Comparison of ENCODE assay signal across 18 cellular contexts in the genomic region with DNA sequence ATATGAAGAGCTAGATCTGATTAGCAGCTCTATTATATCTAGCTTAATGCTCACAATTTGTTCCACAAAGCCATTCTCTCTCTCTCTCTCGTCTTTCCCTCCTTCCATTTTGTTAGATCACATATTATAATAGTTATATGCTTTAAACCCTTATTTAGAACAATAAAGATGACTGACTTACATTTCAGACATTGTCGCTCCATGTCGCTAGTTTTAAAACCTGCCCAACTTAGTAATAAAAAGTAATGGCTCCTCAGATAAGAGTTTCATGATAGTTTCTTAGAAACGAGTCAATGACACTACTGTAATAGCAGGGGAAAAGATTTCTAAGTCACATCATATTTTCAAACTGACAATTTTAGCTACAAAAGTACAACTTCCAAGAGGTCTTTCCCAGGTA. TPM values are rescaled to one million over a fixed set of nuclear protein-coding genes. Genes with fewer than 3 reads are reported as not detected.
"Had no signal": no experiment of that assay in that cellular context is flagged by ENCODE, and none has a peak within 500 bp of the region (broad histone marks: within the 10 kb centered on the region; RNA-seq: fewer than 3 reads in every experiment).

No MANE protein-coding gene starts in this region.

- H3K4me3 Mint-ChIP-seq: natural killer cell treated with Interleukin-12 subunit alpha and Interleukin-12 subunit beta and Interleukin-15 and Interleukin-18, amount 100 ng/mL, for 72 hours; neural progenitor cell had no signal

- DNase-seq: colonic mucosa; dermis blood vessel endothelial cell; effector CD4-positive, alpha-beta T cell; foreskin melanocyte; head of caudate nucleus; hippocampal formation; islet precursor cell; left lung; lower lobe of right lung; ovary; stimulated activated CD4-positive, alpha-beta T cell treated with anti-CD3 and anti-CD28 coated beads, Interleukin-2, amount 100 ng/mL, for 48 hours; stimulated activated naive CD4-positive, alpha-beta T cell treated with Interleukin-2 at 50 U/mL for 16 hours had no signal

- H3K9me3 Mint-ChIP-seq: natural killer cell treated with Interleukin-12 subunit alpha and Interleukin-12 subunit beta and Interleukin-15 and Interleukin-18, amount 100 ng/mL, for 72 hours; neural progenitor cell had no signal

- H2AFZ ChIP-seq: neural progenitor cell had no signal

- H3K27ac Mint-ChIP-seq: natural killer cell treated with Interleukin-12 subunit alpha and Interleukin-12 subunit beta and Interleukin-15 and Interleukin-18, amount 100 ng/mL, for 72 hours; neural progenitor cell had no signal

- H3K27ac ChIP-seq: colonic mucosa, left lung, lower lobe of right lung, neural progenitor cell, ovary, right atrium auricular region had no signal

- H3K4me2 ChIP-seq: neural progenitor cell, smooth muscle cell had no signal

- H3K4me3 ChIP-seq: colonic mucosa, left lung, lower lobe of right lung, neural progenitor cell, ovary, right atrium auricular region, smooth muscle cell had no signal

- ATAC-seq: left lung; lower lobe of right lung; natural killer cell treated with Interleukin-12 subunit alpha and Interleukin-12 subunit beta and Interleukin-15 and Interleukin-18, amount 100 ng/mL, for 72 hours had no signal

- H3K36me3 Mint-ChIP-seq: natural killer cell treated with Interleukin-12 subunit alpha and Interleukin-12 subunit beta and Interleukin-15 and Interleukin-18, amount 100 ng/mL, for 72 hours; neural progenitor cell had no signal

- H3K36me3 ChIP-seq: colonic mucosa, left lung, lower lobe of right lung, neural progenitor cell, ovary, right atrium auricular region had no signal

- H3K27me3 ChIP-seq: colonic mucosa, left lung, neural progenitor cell, ovary, right atrium auricular region had no signal

- H3K4me1 ChIP-seq: colonic mucosa, left lung, lower lobe of right lung, neural progenitor cell, right atrium auricular region had no signal

- H3K9me3 ChIP-seq: colonic mucosa, left lung, lower lobe of right lung, ovary, right atrium auricular region had no signal

- H3K9ac ChIP-seq: neural progenitor cell had no signal

RNA-seq across cellular contexts. Expression of gene TMPRSS11E, which starts 58.9 kb away (rescaled TPM):
- total RNA-seq: cerebellum; colonic mucosa; dermis blood vessel endothelial cell; left lung; lower lobe of right lung; natural killer cell treated with Interleukin-12 subunit alpha and Interleukin-12 subunit beta and Interleukin-15 and Interleukin-18, amount 100 ng/mL, for 72 hours; ovary; posterior vena cava; right atrium auricular region had no signal
- polyA plus RNA-seq: ovary had no signal
